ENCODE assay signal across 10 cellular contexts in the genomic region with DNA sequence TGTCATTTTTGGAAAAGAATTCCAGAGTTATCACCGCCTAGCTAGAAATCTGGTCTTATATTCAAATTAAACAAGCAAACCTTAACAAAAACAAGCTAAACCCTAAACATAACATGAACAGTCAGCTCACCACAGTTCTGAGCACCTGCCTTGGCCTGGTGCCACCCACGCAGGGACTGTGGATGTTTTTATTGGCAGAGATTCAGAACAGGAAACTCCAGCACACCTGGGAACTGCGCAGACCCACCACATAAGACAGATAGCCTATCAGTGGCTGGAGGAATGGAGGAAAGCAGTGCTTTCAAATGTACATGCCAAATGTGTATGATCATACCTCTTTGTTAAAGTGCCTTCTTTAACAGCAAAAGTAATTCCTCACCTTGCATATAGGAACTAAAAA. TPM values are rescaled to one million over a fixed set of nuclear protein-coding genes. Genes with fewer than 3 reads are reported as not detected.
DNase-seq lines count a peak whose midpoint lies in the region; ATAC-seq, FAIRE-seq and TF ChIP-seq lines count a peak whose summit lies in the region.
"Had no signal": no experiment of that assay in that cellular context is flagged by ENCODE, and none has a peak within 500 bp of the region (broad histone marks: within the 10 kb centered on the region; RNA-seq: fewer than 3 reads in every experiment).

No MANE protein-coding gene starts in this region.

- no CpG with 5 or more reads among the region's 3 CpGs for WGBS in neuronal stem cell (ENCODE audit: extremely low coverage in 2 of 2, insufficient read length in 2 of 2, insufficient replicate concordance in 1 of 2), 2 donors

- no peak overlapping the region for H3K9ac ChIP-seq in neuronal stem cell (ENCODE audit: low read depth, low read length, poor library complexity)

- ATAC-seq in foreskin keratinocyte = peak; percentile 95
- ATAC-seq in GM19351 (IDR thresholded peaks at IDR 0.05; ENCODE audit: unreplicated experiment) = no peak

- no peak overlapping the region for H2AK5ac ChIP-seq in neuronal stem cell (ENCODE audit: low read depth, low read length)

- no peak overlapping the region for H3K23ac ChIP-seq in neuronal stem cell (ENCODE audit: low read depth, low read length, poor library complexity)

- no peaks in the 10 kb centered on the region for H3K36me3 ChIP-seq in neuronal stem cell (replicated peaks in 1 of 2; ENCODE audit: control insufficient read depth in 2 of 2, insufficient read depth in 2 of 2, low read length in 2 of 2)

- H3K27me3 ChIP-seq in foreskin keratinocyte (peaks cover 42% of the 10 kb centered on the region), neuronal stem cell (ENCODE audit: control insufficient read depth in 3 of 3, insufficient read depth in 3 of 3, low read depth in 1 of 3, low read length in 3 of 3) (peaks cover 0 to 22% (median 0%) of the 10 kb centered on the region in 3 experiments)

- no peak overlapping the region for H3K4me2 ChIP-seq in neuronal stem cell (ENCODE audit: insufficient read depth, low read length, poor library complexity, severe bottlenecking)

- TF ChIP-seq CTCF in VCaP (conservative IDR thresholded peaks at IDR 0.05) (no peak), foreskin keratinocyte (conservative IDR thresholded peaks at IDR 0.05) (no peak)

- no peak overlapping the region for H2BK5ac ChIP-seq in neuronal stem cell (ENCODE audit: low read length)

- H3K4me3 ChIP-seq in neuronal stem cell (ENCODE audit: low read length in 2 of 2) = no peak overlapping the region

- no peak overlapping the region for H2BK12ac ChIP-seq in neuronal stem cell (ENCODE audit: low read length)

- H3K9me3 ChIP-seq in neuronal stem cell (replicated peaks in 1 of 2; ENCODE audit: control insufficient read depth in 2 of 2, insufficient read depth in 1 of 2, low read depth in 1 of 2, low read length in 2 of 2) = no peaks in the 10 kb centered on the region

- H4K91ac ChIP-seq in neuronal stem cell (ENCODE audit: low read depth, low read length, poor library complexity) = no peak overlapping the region

- H2BK15ac ChIP-seq in neuronal stem cell (ENCODE audit: low read length) = no peak overlapping the region

- H3K79me1 ChIP-seq in neuronal stem cell (ENCODE audit: low read depth, low read length) = no peaks in the 10 kb centered on the region

- no peak overlapping the region for H2BK120ac ChIP-seq in neuronal stem cell (ENCODE audit: low read depth, low read length)

- H4K8ac ChIP-seq in neuronal stem cell (ENCODE audit: low read depth, low read length) = no peak overlapping the region

- no peak overlapping the region for H3K4ac ChIP-seq in neuronal stem cell (ENCODE audit: low read length)

- FAIRE-seq in urothelium cell line (lab: Jason Lieb, UNC) = no peak
- FAIRE-seq: RCC 7860 had no signal

- H3K27ac ChIP-seq in VCaP (peak overlapping the region; percentile 70), foreskin keratinocyte (no peak overlapping the region), neuronal stem cell (replicated peaks; ENCODE audit: low read length) (no peak overlapping the region)

- H3K4me1 ChIP-seq in foreskin keratinocyte = peaks cover 4% of the 10 kb centered on the region
- H3K4me1 ChIP-seq in neuronal stem cell (ENCODE audit: control insufficient read depth in 2 of 2, insufficient read depth in 1 of 2, low read depth in 1 of 2, low read length in 2 of 2) = no peaks in the 10 kb centered on the region

- H3K18ac ChIP-seq in neuronal stem cell (ENCODE audit: low read length) = no peak overlapping the region

- H2AFZ ChIP-seq in neuronal stem cell (ENCODE audit: low read length) = no peak overlapping the region

- DNase-seq in stimulated activated naive CD4-positive, alpha-beta T cell (lab: John Stamatoyannopoulos, UW) = peak; percentile 41 to 84 (median 64)
- no peak for DNase-seq in stimulated activated naive CD4-positive, alpha-beta T cell treated with Interleukin-2 at 50 U/mL for 16 hours (lab: John Stamatoyannopoulos, UW)
- DNase-seq in foreskin keratinocyte (peak; percentile 93 to 96), urothelium cell line (ENCODE audit: low spot score) (peak; percentile 30), neuronal stem cell (ENCODE audit: low spot score) (no peak), OCI-M2 (lab: John Stamatoyannopoulos, UW; ENCODE audit: unreplicated experiment) (no peak)

- H3K14ac ChIP-seq in neuronal stem cell (ENCODE audit: low read length) = no peak overlapping the region

RNA-seq across cellular contexts. Expression of gene SLC16A10, which starts 8.9 kb away (rescaled TPM):
- 0.07 and 0.14 TPM in 2 replicates for total RNA-seq in foreskin keratinocyte
- 0.09 TPM in 1 of 2 replicates, not detected in the other for polyA plus RNA-seq in foreskin keratinocyte
- polyA plus RNA-seq in neuronal stem cell (2013, experiment 1 of 2) = 1.6 TPM
- polyA plus RNA-seq in neuronal stem cell (2013, experiment 2 of 2) = 1.9 TPM
- polyA plus RNA-seq: BJ had no signal

Comparison
In these comparisons a context has a peak if more than half of its experiments do, and no peak if none do; other contexts are left out.
1. DNase-seq: peak in stimulated activated naive CD4-positive, alpha-beta T cell (6 of 6), foreskin keratinocyte (2 of 2) and urothelium cell line (single experiment); none in stimulated activated naive CD4-positive, alpha-beta T cell treated with Interleukin-2 at 50 U/mL for 16 hours (single experiment), neuronal stem cell (single experiment) and OCI-M2 (single experiment).